Comparison of ENCODE assay signal across 23 cellular contexts in the genomic region with DNA sequence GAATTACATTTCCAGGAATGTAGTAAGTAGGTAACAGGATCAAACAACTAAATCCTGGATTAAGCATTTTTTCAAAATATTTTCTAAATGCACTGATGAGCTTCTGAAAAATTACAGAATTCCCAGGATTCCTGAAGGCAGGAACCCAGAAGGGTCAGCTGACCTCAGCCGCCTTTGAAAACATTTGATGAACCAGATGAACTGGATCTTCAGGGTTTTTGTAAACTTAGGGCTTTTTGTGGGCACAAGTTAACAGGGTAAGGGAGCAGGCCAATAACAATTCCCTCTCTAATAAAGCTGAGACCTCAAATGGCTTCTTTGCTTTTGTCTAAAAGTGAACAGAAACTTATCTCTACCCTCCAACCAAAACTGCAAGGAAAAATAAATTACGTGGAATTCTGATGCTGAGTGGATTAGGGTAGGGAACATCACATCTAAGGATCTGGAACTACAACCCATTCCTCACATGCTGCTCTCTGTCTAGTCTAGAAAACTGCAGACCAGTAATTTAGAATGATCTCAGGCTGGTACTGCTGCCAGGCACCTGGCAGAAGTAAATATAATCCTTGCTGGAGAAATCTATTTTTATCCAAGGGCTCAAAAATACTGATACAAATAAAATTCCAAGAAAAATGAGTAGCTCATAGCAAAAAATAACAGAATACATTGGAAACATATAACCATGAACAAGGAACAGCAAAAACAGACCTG. TPM values are rescaled to one million over a fixed set of nuclear protein-coding genes. Genes with fewer than 3 reads are reported as not detected.
DNase-seq lines count a peak whose midpoint lies in the region; TF ChIP-seq lines count a peak whose summit lies in the region.
"Had no signal": no experiment of that assay in that cellular context is flagged by ENCODE, and none has a peak within 500 bp of the region (broad histone marks: within the 10 kb centered on the region; RNA-seq: fewer than 3 reads in every experiment).

No MANE protein-coding gene starts in this region.

- H3K27me3 ChIP-seq in neural progenitor cell = no peaks in the 10 kb centered on the region
- H3K27me3 ChIP-seq: Peyer's patch had no signal

- H3K27me3 Mint-ChIP-seq in neural progenitor cell (ENCODE audit: insufficient read depth, low read depth) = no peaks in the 10 kb centered on the region
- H3K27me3 Mint-ChIP-seq: B cell had no signal

- H4K20me1 ChIP-seq in neural progenitor cell (ENCODE audit: low read depth) = no peaks in the 10 kb centered on the region

- no peak overlapping the region for H3K9ac ChIP-seq in neural progenitor cell
- H3K9ac ChIP-seq: GM23248 had no signal

- no peaks in the 10 kb centered on the region for H3K9me3 ChIP-seq in neural progenitor cell (ENCODE audit: low read depth)
- H3K9me3 ChIP-seq: Peyer's patch had no signal

- DNase-seq in ELF-1 (ENCODE audit: low read depth, low spot score) = peak; percentile 38
- DNase-seq in LNCaP clone FGC (ENCODE audit: low read depth) = peak; percentile 52
- DNase-seq in epithelial cell of esophagus (ENCODE audit: low read depth) = peak; percentile 10
- peak; percentile 66 for DNase-seq in retinal pigment epithelial cell (ENCODE audit: low read depth)
- DNase-seq in neural progenitor cell (ENCODE audit: low spot score) = no peak
- no peak for DNase-seq in activated CD4-positive, CD25-positive, alpha-beta regulatory T cell treated with anti-CD3 and anti-CD28 coated beads, Interleukin-2, amount 50 U/mL, for 72 hours
- no peak for DNase-seq in activated effector memory CD4-positive, alpha-beta T cell treated with Interleukin-2 at 50 U/mL for 16 hours
- DNase-seq: CD8-positive, alpha-beta T cell; DMS 273 treated with DMSO at 0.1 percent for 48 hours; DMS79 treated with DMSO at 0.1 percent for 48 hours; GM23248; H9; Kasumi-1; MV-4-11; NCI-H1105 treated with DMSO at 0.1 percent for 48 hours; NCI-H146; NCI-H2029; NCI-H446 treated with DMSO at 0.1 percent for 48 hours; Peyer's patch; SHP77 treated with DMSO at 0.1 percent for 48 hours; T-helper 1 cell had no signal

- H3K4me2 ChIP-seq in neural progenitor cell = no peak overlapping the region

- no peaks in the 10 kb centered on the region for H3K36me3 ChIP-seq in neural progenitor cell
- H3K36me3 ChIP-seq: Peyer's patch had no signal

- H3K9me3 Mint-ChIP-seq in neural progenitor cell = no peaks in the 10 kb centered on the region
- H3K9me3 Mint-ChIP-seq: CD8-positive, alpha-beta T cell; H9 had no signal

- H3F3A ChIP-seq in neural progenitor cell (ENCODE audit: low read depth) = no peaks in the 10 kb centered on the region

- no peaks in the 10 kb centered on the region for H3K4me1 Mint-ChIP-seq in neural progenitor cell
- H3K4me1 Mint-ChIP-seq: B cell had no signal

- no peak overlapping the region for H3K27ac Mint-ChIP-seq in neural progenitor cell
- H3K27ac Mint-ChIP-seq: B cell; CD8-positive, alpha-beta T cell; H9 had no signal

- no peak overlapping the region for H3K4me3 Mint-ChIP-seq in neural progenitor cell
- H3K4me3 Mint-ChIP-seq: B cell; CD8-positive, alpha-beta T cell; H9 had no signal

- H3K36me3 Mint-ChIP-seq in neural progenitor cell = no peaks in the 10 kb centered on the region

- TF ChIP-seq CTCF in LNCaP clone FGC (IDR thresholded peaks at IDR 0.05; ENCODE audit: control insufficient read depth, extremely low read depth, insufficient read depth) (no peak), epithelial cell of esophagus (IDR thresholded peaks at IDR 0.05; ENCODE audit: insufficient read depth, low read depth, low read length, missing control alignments) (no peak), retinal pigment epithelial cell (conservative IDR thresholded peaks at IDR 0.05; ENCODE audit: low read depth, low read length) (no peak), neural progenitor cell (IDR thresholded peaks at IDR 0.05) (no peak)

- H2AFZ ChIP-seq in neural progenitor cell (replicated peaks) = no peak overlapping the region
- H2AFZ ChIP-seq: GM23248 had no signal

- no peak overlapping the region for H3K27ac ChIP-seq in neural progenitor cell
- H3K27ac ChIP-seq: C4-2B, GM23248, Peyer's patch had no signal

- H3K79me2 ChIP-seq in neural progenitor cell (ENCODE audit: low read depth) = no peaks in the 10 kb centered on the region

- H3K4me3 ChIP-seq in LNCaP clone FGC (ENCODE audit: low read depth, low read length) = no peak overlapping the region
- no peak overlapping the region for H3K4me3 ChIP-seq in epithelial cell of esophagus (ENCODE audit: low read length)
- no peak overlapping the region for H3K4me3 ChIP-seq in retinal pigment epithelial cell (ENCODE audit: low read length)
- no peak overlapping the region for H3K4me3 ChIP-seq in neural progenitor cell
- H3K4me3 ChIP-seq: GM23248, Peyer's patch had no signal

- H3K4me1 ChIP-seq in neural progenitor cell = peaks cover 17% of the 10 kb centered on the region
- H3K4me1 ChIP-seq: Peyer's patch had no signal

RNA-seq across cellular contexts. Expression of a gene that starts 48.2 kb away (rescaled TPM):
- 0.77 and 1.2 TPM in 2 replicates for total RNA-seq in neural progenitor cell (ENCODE audit: low replicate concordance)

Comparison
In these comparisons a context has a peak if more than half of its experiments do, and no peak if none do; other contexts are left out.
1. DNase-seq: peak in ELF-1 (single experiment), LNCaP clone FGC (single experiment), epithelial cell of esophagus (single experiment) and retinal pigment epithelial cell (single experiment); none in neural progenitor cell (single experiment), activated CD4-positive, CD25-positive, alpha-beta regulatory T cell treated with anti-CD3 and anti-CD28 coated beads, Interleukin-2, amount 50 U/mL, for 72 hours (single experiment) and activated effector memory CD4-positive, alpha-beta T cell treated with Interleukin-2 at 50 U/mL for 16 hours (single experiment).